Comparison of ENCODE assay signal across 8 cellular contexts in the genomic region with DNA sequence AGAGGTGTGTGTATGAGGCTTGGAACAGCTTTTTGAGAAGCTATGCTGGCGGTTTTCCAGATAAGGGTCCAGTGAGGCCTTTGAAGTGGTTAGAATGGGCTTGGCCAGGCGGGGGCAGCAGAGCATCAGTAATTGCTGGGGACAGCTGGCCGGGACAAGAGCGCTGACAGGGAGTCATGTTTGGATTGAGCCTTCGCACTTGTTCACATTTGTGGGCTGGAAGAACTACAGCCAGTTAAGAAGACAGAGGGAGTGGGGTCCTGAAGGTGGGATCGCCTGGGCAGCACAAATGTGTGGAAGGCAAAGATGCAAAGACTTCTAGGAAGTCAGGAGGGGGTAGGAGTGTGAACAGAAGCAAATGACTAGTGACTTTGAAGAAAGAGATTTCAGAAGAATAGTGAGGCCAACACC. TPM values are rescaled to one million over a fixed set of nuclear protein-coding genes. Genes with fewer than 3 reads are reported as not detected.
DNase-seq lines count a peak whose midpoint lies in the region; ATAC-seq and TF ChIP-seq lines count a peak whose summit lies in the region.

No MANE protein-coding gene starts in this region.

- peaks cover 27% of the 10 kb centered on the region for H3K27me3 Mint-ChIP-seq in activated CD8-positive, alpha-beta memory T cell treated with anti-CD3 and anti-CD28 coated beads, Interleukin-2, amount 10 ng/mL, durations not matched to agents 7 days and 5 days
- H3K27me3 Mint-ChIP-seq in endothelial cell (ENCODE audit: unreplicated experiment) = no peaks in the 10 kb centered on the region

- no peaks in the 10 kb centered on the region for H3K36me3 Mint-ChIP-seq in activated CD8-positive, alpha-beta memory T cell treated with anti-CD3 and anti-CD28 coated beads, Interleukin-2, amount 10 ng/mL, durations not matched to agents 7 days and 5 days
- H3K36me3 Mint-ChIP-seq in endothelial cell (ENCODE audit: low read depth, unreplicated experiment) = no peaks in the 10 kb centered on the region

- H3K4me3 Mint-ChIP-seq in activated CD8-positive, alpha-beta memory T cell treated with anti-CD3 and anti-CD28 coated beads, Interleukin-2, amount 10 ng/mL, durations not matched to agents 7 days and 5 days = no peak overlapping the region
- H3K4me3 Mint-ChIP-seq in endothelial cell (ENCODE audit: unreplicated experiment) = no peak overlapping the region

- in situ Hi-C loops in Caki2 (cut with HindIII; ENCODE audit: low pct_unique_long_range_greater_than_20kb, low sequenced_read_pairs) = no loop called here

- DNase-seq in Caki2 (ENCODE audit: low read depth) = peak; percentile 42
- DNase-seq in HPDE6-E6E7 (ENCODE audit: extremely low spot score) = peak; percentile 63
- DNase-seq in NOMO-1 treated with dmso at 0.1 percent for 144 hours (lab: John Stamatoyannopoulos, UW; ENCODE audit: unreplicated experiment) = peak; percentile 64
- peak; percentile 77 for DNase-seq in activated CD8-positive, alpha-beta memory T cell treated with anti-CD3 and anti-CD28 coated beads, Interleukin-2, amount 10 ng/mL, durations not matched to agents 7 days and 5 days
- peak; percentile 90 for DNase-seq in endothelial cell (ENCODE audit: low spot score)
- peak; percentile 67 for DNase-seq in middle frontal gyrus (ENCODE audit: extremely low spot score, low spot score)
- DNase-seq in stimulated activated CD8-positive, alpha-beta memory T cell treated with anti-CD3 and anti-CD28 coated beads, Interleukin-4, amount 100 ng/mL, for 48 hours = peak; percentile 84

- CTCF ChIA-PET in activated CD8-positive, alpha-beta memory T cell treated with anti-CD3 and anti-CD28 coated beads, Interleukin-2, amount 10 ng/mL, durations not matched to agents 7 days and 5 days (lab: Charles Lee) = interaction anchor here (0.6 to 3.2 kb wide), 10 partner anchors 10 to 909 kb away, joined by 3 to 18 read pairs (median 4); partner anchors contain the start of gene SDHAF3

- H3K27ac Mint-ChIP-seq in activated CD8-positive, alpha-beta memory T cell treated with anti-CD3 and anti-CD28 coated beads, Interleukin-2, amount 10 ng/mL, durations not matched to agents 7 days and 5 days = no peak overlapping the region
- H3K27ac Mint-ChIP-seq in endothelial cell (ENCODE audit: unreplicated experiment) = no peak overlapping the region

- peak; percentile 97 for ATAC-seq in GM21381 (IDR thresholded peaks at IDR 0.05; ENCODE audit: unreplicated experiment)
- ATAC-seq in activated CD8-positive, alpha-beta memory T cell treated with anti-CD3 and anti-CD28 coated beads, Interleukin-2, amount 10 ng/mL, durations not matched to agents 7 days and 5 days = peak; percentile 74

- H3K4me1 Mint-ChIP-seq in activated CD8-positive, alpha-beta memory T cell treated with anti-CD3 and anti-CD28 coated beads, Interleukin-2, amount 10 ng/mL, durations not matched to agents 7 days and 5 days = no peaks in the 10 kb centered on the region
- no peaks in the 10 kb centered on the region for H3K4me1 Mint-ChIP-seq in endothelial cell (ENCODE audit: unreplicated experiment)

- TF ChIP-seq CTCF in endothelial cell (IDR thresholded peaks at IDR 0.05; ENCODE audit: unreplicated experiment) = peak; percentile 71

- no peaks in the 10 kb centered on the region for H3K9me3 Mint-ChIP-seq in activated CD8-positive, alpha-beta memory T cell treated with anti-CD3 and anti-CD28 coated beads, Interleukin-2, amount 10 ng/mL, durations not matched to agents 7 days and 5 days (ENCODE audit: low read depth)
- H3K9me3 Mint-ChIP-seq in endothelial cell (ENCODE audit: unreplicated experiment) = peaks cover 8% of the 10 kb centered on the region

RNA-seq across cellular contexts. Expression of gene SDHAF3, which starts 12.8 kb away (rescaled TPM):
- total RNA-seq in Caki2 (2014; rRNA removed; shearing (Covaris generic); ENCODE audit: low replicate concordance) = 20.5 and 25.8 TPM in 2 replicates
- total RNA-seq in activated CD8-positive, alpha-beta memory T cell treated with anti-CD3 and anti-CD28 coated beads, Interleukin-2, amount 10 ng/mL, durations not matched to agents 7 days and 5 days = 10 to 100 TPM; 14.7 to 17.9 TPM
- 6.7 TPM for total RNA-seq in endothelial cell (ENCODE audit: unreplicated experiment)

Comparison
In these comparisons a context has a peak if more than half of its experiments do, and no peak if none do; other contexts are left out.
1. Peak in every context shown above with its lines: DNase-seq and ATAC-seq.